22 cellular contexts compared by ENCODE assay signal in the genomic region with DNA sequence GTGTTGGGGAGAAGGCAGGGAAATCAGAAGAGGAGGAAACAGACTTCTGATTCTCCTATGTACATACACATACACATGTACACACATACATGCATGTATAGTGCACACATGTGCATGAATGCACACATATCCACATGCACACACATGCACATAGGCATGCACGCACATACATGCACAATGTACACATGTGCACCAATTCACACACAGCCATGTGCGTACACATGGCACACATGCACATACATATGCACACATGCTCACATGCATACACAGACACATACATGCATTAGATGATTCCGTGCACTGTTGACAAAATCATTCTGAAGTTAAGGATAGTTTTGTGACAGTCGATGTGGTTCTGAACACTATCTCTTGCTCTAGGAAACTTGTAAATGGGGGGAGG.
DNase-seq lines count a peak whose midpoint lies in the region; ATAC-seq, FAIRE-seq and TF ChIP-seq lines count a peak whose summit lies in the region.
"Had no signal": no experiment of that assay in that cellular context is flagged by ENCODE, and none has a peak within 500 bp of the region (broad histone marks: within the 10 kb centered on the region; RNA-seq: fewer than 3 reads in every experiment).

No MANE protein-coding gene starts in this region.

- peaks cover 36% of the 10 kb centered on the region for H3K27me3 Mint-ChIP-seq in Calu3 (ENCODE audit: unreplicated experiment)

- no peak overlapping the region for H2AFZ ChIP-seq in trophoblast cell (ENCODE audit: insufficient read depth, low read length, poor library complexity)
- H2AFZ ChIP-seq: GM23338 had no signal

- no peak overlapping the region for H3K9ac ChIP-seq in trophoblast cell (ENCODE audit: low read length)
- H3K9ac ChIP-seq: BLaER1 treated with 17β-estradiol and CSF1 and Interleukin-3, amounts not matched to agents 10 nM and 100 nM had no signal

- peaks cover 0 to 2% of the 10 kb centered on the region in 2 donors for H3K9me3 ChIP-seq in lung (ENCODE audit: control insufficient read depth in 2 of 2, insufficient read depth in 1 of 2, low read length in 1 of 2)
- peaks cover 6% of the 10 kb centered on the region for H3K9me3 ChIP-seq in trophoblast cell (ENCODE audit: insufficient read depth, low read depth, low read length)
- H3K9me3 ChIP-seq: A549; BLaER1 treated with 17β-estradiol and CSF1 and Interleukin-3, amounts not matched to agents 10 nM and 100 nM had no signal

- H3K27me3 ChIP-seq in lung (ENCODE audit: control insufficient read depth, insufficient read depth) (no peaks in the 10 kb centered on the region), trophoblast cell (ENCODE audit: insufficient read depth, low read length) (no peaks in the 10 kb centered on the region)
- H3K27me3 ChIP-seq: BE2C; BLaER1 treated with 17β-estradiol and CSF1 and Interleukin-3, amounts not matched to agents 10 nM and 100 nM had no signal

- no peaks in the 10 kb centered on the region for H3K79me2 ChIP-seq in trophoblast cell (ENCODE audit: control insufficient read depth, insufficient read depth, low read length, poor library complexity)

- H3K4me1 Mint-ChIP-seq in Calu3 (ENCODE audit: low read depth, unreplicated experiment) = no peaks in the 10 kb centered on the region
- H3K4me1 Mint-ChIP-seq: CD14-positive monocyte; CD8-positive, alpha-beta memory T cell; GM23338; H9 had no signal

- ATAC-seq in lung (ENCODE audit: insufficient read depth, low FRiP score) = no peak
- ATAC-seq: A549, GM23338, HCT116 had no signal

- intact Hi-C loops in Calu3 (cut with micrococcal nuclease; ENCODE audit: unreplicated experiment) = no loop called here

- no peak overlapping the region for H3K27ac Mint-ChIP-seq in Calu3 (ENCODE audit: unreplicated experiment)
- H3K27ac Mint-ChIP-seq: CD14-positive monocyte; CD4-positive, alpha-beta T cell; CD8-positive, alpha-beta memory T cell; GM23338; H9 had no signal

- H3K36me3 Mint-ChIP-seq in Calu3 (ENCODE audit: insufficient read depth, unreplicated experiment) = no peaks in the 10 kb centered on the region
- H3K36me3 Mint-ChIP-seq: CD14-positive monocyte; CD8-positive, alpha-beta memory T cell had no signal

- H3K36me3 ChIP-seq in lung (ENCODE audit: control insufficient read depth in 2 of 2, insufficient read depth in 2 of 2, low read length in 2 of 2) (no peaks in the 10 kb centered on the region), trophoblast cell (ENCODE audit: control insufficient read depth in 1 of 2, insufficient read depth in 2 of 2, low read length in 2 of 2) (no peaks in the 10 kb centered on the region)
- H3K36me3 ChIP-seq: BE2C; BLaER1 treated with 17β-estradiol and CSF1 and Interleukin-3, amounts not matched to agents 10 nM and 100 nM had no signal

- peak overlapping the region; percentile 12 for H3K23ac ChIP-seq in trophoblast cell (ENCODE audit: low read length)

- no peak overlapping the region for H4K8ac ChIP-seq in trophoblast cell (ENCODE audit: low read depth, low read length)

- H3K4ac ChIP-seq in trophoblast cell (ENCODE audit: low read depth, low read length) = no peak overlapping the region

- no peak overlapping the region for H3K14ac ChIP-seq in trophoblast cell (ENCODE audit: low read length)

- H2BK120ac ChIP-seq in trophoblast cell (ENCODE audit: insufficient read depth, low read length, poor library complexity) = no peak overlapping the region

- no peaks in the 10 kb centered on the region for H3K79me1 ChIP-seq in trophoblast cell (ENCODE audit: low read length)

- TF ChIP-seq POLR2A in GM12891 (IDR thresholded peaks at IDR 0.05; ENCODE audit: low read depth, low read length) = no peak

- no peak overlapping the region for H3K4me2 ChIP-seq in trophoblast cell (ENCODE audit: low read length)
- H3K4me2 ChIP-seq: A549; BLaER1 treated with 17β-estradiol and CSF1 and Interleukin-3, amounts not matched to agents 10 nM and 100 nM; GM23338 had no signal

- FAIRE-seq in GM12891 (lab: Jason Lieb, UNC) (peak; percentile 58), HTR-8/SVneo (lab: Jason Lieb, UNC) (peak; percentile 91)
- FAIRE-seq: A549 had no signal

- TF ChIP-seq CTCF in lung (IDR thresholded peaks at IDR 0.05; ENCODE audit: control extremely low read depth, extremely low read depth) (no peak), Calu3 (IDR thresholded peaks at IDR 0.05; ENCODE audit: unreplicated experiment) (no peak)

- no peak overlapping the region for H3K4me3 Mint-ChIP-seq in Calu3 (ENCODE audit: low read depth, unreplicated experiment)
- H3K4me3 Mint-ChIP-seq: CD14-positive monocyte; CD4-positive, alpha-beta T cell; CD8-positive, alpha-beta memory T cell; GM23338; H9 had no signal

- H3K4me1 ChIP-seq in lung (ENCODE audit: control insufficient read depth in 2 of 2, insufficient read depth in 2 of 2, low read length in 2 of 2) (no peaks in the 10 kb centered on the region), trophoblast cell (ENCODE audit: control insufficient read depth in 1 of 2, insufficient read depth in 2 of 2, low read length in 2 of 2) (no peaks in the 10 kb centered on the region)
- H3K4me1 ChIP-seq: A549; BE2C; BLaER1 treated with 17β-estradiol and CSF1 and Interleukin-3, amounts not matched to agents 10 nM and 100 nM had no signal

- H3K9me3 Mint-ChIP-seq in Calu3 (ENCODE audit: low read depth, unreplicated experiment) = no peaks in the 10 kb centered on the region
- H3K9me3 Mint-ChIP-seq: CD4-positive, alpha-beta T cell; CD8-positive, alpha-beta memory T cell; GM23338; H9 had no signal

- no peak overlapping the region for H2AK5ac ChIP-seq in trophoblast cell (ENCODE audit: low read length)

- no peak overlapping the region for H4K12ac ChIP-seq in trophoblast cell (ENCODE audit: low read depth, low read length)

- DNase-seq in GM12891 (ENCODE audit: insufficient read length, low spot score) (no peak), HTR-8/SVneo (ENCODE audit: insufficient read length, low spot score) (no peak), lung (ENCODE audit: low spot score) (peak; percentile 6), trophoblast cell (no peak), Calu3 (no peak), HuH-7 (ENCODE audit: low spot score) (no peak), mesenteric fat pad (ENCODE audit: low spot score) (no peak)
- DNase-seq: 8988T; ACHN; AML-193; BE2C; CD4-positive, alpha-beta T cell; CD8-positive, alpha-beta memory T cell; DMS53; DMS79 treated with DMSO at 0.1 percent for 48 hours; GF-D8; H9 had no signal

- no peak overlapping the region for H3K18ac ChIP-seq in trophoblast cell (ENCODE audit: low read length)

- CTCF ChIA-PET in Calu3 (lab: Charles Lee) = no interaction called here

- 91% methylated on average over 4 of the region's 4 CpGs for WGBS in lung, 2 donors
- no CpG with 5 or more reads among the region's 4 CpGs for WGBS in trophoblast cell (ENCODE audit: extremely low coverage, insufficient coverage, insufficient read length)

- H4K91ac ChIP-seq in trophoblast cell (ENCODE audit: low read depth, low read length) = no peak overlapping the region

- no peak overlapping the region for H3K27ac ChIP-seq in lung (ENCODE audit: low read depth in 1 of 2, low read length in 1 of 2)
- no peak overlapping the region for H3K27ac ChIP-seq in trophoblast cell (ENCODE audit: low read depth, low read length)
- H3K27ac ChIP-seq: A549; BLaER1 treated with 17β-estradiol and CSF1 and Interleukin-3, amounts not matched to agents 10 nM and 100 nM had no signal

- H3K4me3 ChIP-seq in lung (no peak overlapping the region), trophoblast cell (ENCODE audit: low read depth, low read length) (no peak overlapping the region)
- H3K4me3 ChIP-seq: A549; BLaER1 treated with 17β-estradiol and CSF1 and Interleukin-3, amounts not matched to agents 10 nM and 100 nM; GM23338 had no signal

- BruUV-seq in Calu3 (replicated peaks; lab: Mats Ljungman, UMichigan) = no TSS peak

- no peak overlapping the region for H2BK5ac ChIP-seq in trophoblast cell (ENCODE audit: low read depth, low read length, poor library complexity)

- H2BK12ac ChIP-seq in trophoblast cell (ENCODE audit: low read length) = no peak overlapping the region

TF ChIP-seq in GM12891, 5 proteins besides CTCF, POLR2A, EP300 and RAD21:
- TF ChIP-seq POLR2AphosphoS5 (IDR thresholded peaks at IDR 0.05; ENCODE audit: low read depth, low read length) = no peak
- no peak for TF ChIP-seq POU2F2 (IDR thresholded peaks at IDR 0.05; ENCODE audit: low read depth, low read length)
- no peak for TF ChIP-seq PAX5 (IDR thresholded peaks at IDR 0.05; ENCODE audit: insufficient read depth, low read length, severe bottlenecking)
- no peak for TF ChIP-seq TAF1 (IDR thresholded peaks at IDR 0.05; ENCODE audit: low read depth, low read length)
- TF ChIP-seq SPI1 (IDR thresholded peaks at IDR 0.05; ENCODE audit: low read depth, low read length) = no peak
